27 cellular contexts compared by ENCODE assay signal in the genomic region with DNA sequence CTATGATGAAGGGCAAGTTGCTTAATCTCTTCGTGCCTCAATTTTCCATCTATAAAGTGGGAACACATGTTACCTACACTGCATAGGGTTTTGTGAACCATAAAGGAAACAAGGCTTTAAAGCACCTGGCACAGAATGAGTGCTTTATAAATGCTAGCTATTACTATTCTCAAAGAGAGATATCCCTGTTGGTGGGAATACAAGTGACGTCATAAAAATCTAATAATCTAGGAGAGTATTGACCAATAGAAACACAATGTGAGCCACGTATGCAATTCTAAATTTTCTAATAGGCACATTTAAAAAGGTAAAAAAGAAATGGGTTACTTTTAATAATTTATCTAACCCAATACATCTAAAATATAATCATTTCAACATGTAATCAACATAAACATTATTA.
"Had no signal": no experiment of that assay in that cellular context is flagged by ENCODE, and none has a peak within 500 bp of the region (broad histone marks: within the 10 kb centered on the region; RNA-seq: fewer than 3 reads in every experiment).

No MANE protein-coding gene starts in this region.

- DNase-seq: stimulated activated CD4-positive, alpha-beta T cell treated with anti-CD3 and anti-CD28 coated beads, Interleukin-2, amount 100 ng/mL, for 48 hours; stimulated activated CD4-positive, alpha-beta T cell treated with anti-CD3 and anti-CD28 coated beads, Interleukin-4, amount 100 ng/mL, for 1 hour; stimulated activated CD4-positive, alpha-beta T cell treated with anti-CD3 and anti-CD28 coated beads, Interleukin-4, amount 100 ng/mL, for 24 hours; stimulated activated CD4-positive, alpha-beta T cell treated with anti-CD3 and anti-CD28 coated beads, Interleukin-4, amount 100 ng/mL, for 4 hours; stimulated activated CD8-positive, alpha-beta memory T cell treated with anti-CD3 and anti-CD28 coated beads, Interleukin-4, amount 100 ng/mL, for 48 hours; stimulated activated naive B cell treated with anti-CD40 and anti-IgM and Interleukin-4, amounts not matched to agents 10 μg/mL and 1 μg/mL and 100 μg/mL, for 72 hours; stimulated activated naive CD4-positive, alpha-beta T cell; stimulated activated naive CD4-positive, alpha-beta T cell treated with Interleukin-2 at 50 U/mL for 16 hours; stimulated activated naive CD8-positive, alpha-beta T cell treated with anti-CD3 and anti-CD28 coated beads, Interleukin-15, amount 100 ng/mL, for 72 hours; stimulated activated naive CD8-positive, alpha-beta T cell treated with anti-CD3 and anti-CD28 coated beads, Interleukin-15, Interleukin-2, amounts not matched to agents 100 U/mL and 50 U/mL, for 24 hours; stomach; substantia nigra; testis; thyroid gland; tibial artery; transverse colon; trophoblast cell; upper lobe of left lung; upper lobe of right lung; uterus had no signal

- H3K9me3 ChIP-seq: stomach, suprapubic skin, testis, thoracic aorta, thyroid gland, tibial artery, tibial nerve, transverse colon, upper lobe of left lung, upper lobe of right lung, uterus, vagina had no signal

- FAIRE-seq: urothelium cell line had no signal

- H3K4me3 ChIP-seq: stomach, suprapubic skin, testis, thoracic aorta, thyroid gland, tibial artery, tibial nerve, transverse colon, upper lobe of left lung, upper lobe of right lung, uterus, vagina had no signal

- H3K27me3 ChIP-seq: stomach, suprapubic skin, testis, thyroid gland, tibial artery, tibial nerve, transverse colon, upper lobe of left lung, upper lobe of right lung, uterus, vagina had no signal

- H3K4me1 ChIP-seq: stomach, suprapubic skin, testis, thyroid gland, tibial artery, tibial nerve, transverse colon, upper lobe of left lung, upper lobe of right lung, uterus, vagina had no signal

- ATAC-seq: stimulated activated effector memory CD8-positive, alpha-beta T cell treated with anti-CD3 and anti-CD28 coated beads, Interleukin-12 subunit alpha, Interleukin-12 subunit beta, amount 100 ng/mL, for 72 hours; stimulated activated memory B cell treated with anti-CD40 and anti-IgM and Interleukin-4, amounts not matched to agents 10 μg/mL and 1 μg/mL and 100 μg/mL, for 72 hours; stimulated activated naive B cell treated with anti-CD40 and anti-IgM and Interleukin-4, amounts not matched to agents 10 μg/mL and 1 μg/mL and 100 μg/mL, for 72 hours; stimulated activated naive CD8-positive, alpha-beta T cell treated with anti-CD3 and anti-CD28 coated beads, Interleukin-15, amount 100 ng/mL, for 72 hours; stimulated activated naive CD8-positive, alpha-beta T cell treated with anti-CD3 and anti-CD28 coated beads, Interleukin-15, Interleukin-2, amounts not matched to agents 100 U/mL and 50 U/mL, for 24 hours; upper lobe of right lung had no signal

- H3K27ac ChIP-seq: stomach, suprapubic skin, testis, thoracic aorta, thyroid gland, tibial artery, tibial nerve, transverse colon, upper lobe of left lung, upper lobe of right lung, uterus, vagina had no signal

- H3K36me3 ChIP-seq: stomach, suprapubic skin, thoracic aorta, thyroid gland, tibial artery, tibial nerve, transverse colon, upper lobe of left lung, upper lobe of right lung, uterus, vagina had no signal
